Comparison of ENCODE assay signal across 15 cellular contexts in the genomic region with DNA sequence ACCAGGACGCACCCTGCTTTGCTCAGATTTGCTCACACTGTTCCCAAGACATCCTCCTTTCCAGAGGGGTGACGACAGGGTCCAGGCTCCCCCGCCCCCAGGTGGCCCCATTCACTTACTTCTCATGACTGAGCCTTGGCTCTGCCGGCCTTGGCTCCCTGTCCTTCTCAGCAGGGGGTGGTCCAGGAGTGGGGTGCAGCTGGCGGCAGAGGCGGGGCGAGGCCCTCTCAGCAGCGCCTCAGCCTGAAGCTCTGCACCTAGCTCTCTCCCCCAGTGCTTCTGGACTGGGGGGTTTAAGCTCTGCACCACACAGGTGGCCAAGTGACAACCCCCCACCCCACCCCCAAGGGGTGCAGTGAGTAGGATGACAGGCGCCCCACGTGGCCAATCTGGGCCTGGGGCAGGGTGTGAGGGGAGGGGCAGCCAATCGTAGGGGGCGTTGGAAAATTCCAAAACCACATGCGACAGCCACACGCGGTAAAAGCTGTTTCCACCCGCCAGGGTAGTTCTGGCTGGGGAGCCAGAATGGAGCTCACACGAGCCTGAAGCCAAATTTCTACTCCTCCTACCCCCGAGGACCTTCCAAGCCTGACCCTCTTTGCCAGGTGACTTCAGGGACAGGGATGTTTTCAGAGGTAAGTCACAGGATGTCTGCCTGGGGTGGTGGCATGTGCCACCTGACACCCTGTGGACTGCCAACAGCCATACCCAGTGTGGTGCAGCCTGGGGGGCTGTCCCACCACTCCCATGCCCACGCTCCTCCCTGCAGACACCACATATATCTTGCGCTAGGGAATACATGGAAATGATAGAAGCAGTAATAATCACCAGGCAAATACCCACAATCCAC. TPM values are rescaled to one million over a fixed set of nuclear protein-coding genes. Genes with fewer than 3 reads are reported as not detected.
DNase-seq lines count a peak whose midpoint lies in the region; ATAC-seq and TF ChIP-seq lines count a peak whose summit lies in the region.
"Had no signal": no experiment of that assay in that cellular context is flagged by ENCODE, and none has a peak within 500 bp of the region (broad histone marks: within the 10 kb centered on the region; RNA-seq: fewer than 3 reads in every experiment).

No MANE protein-coding gene starts in this region.

- POLR2A ChIA-PET in activated CD4-positive, alpha-beta T cell treated with anti-CD3 and anti-CD28 coated beads, Interleukin-2, amount 10 ng/mL, durations not matched to agents 7 days and 5 days (lab: Charles Lee) = no interaction called here

- peak overlapping the region in 1 of 5 donors; percentile 22 for H3K9ac ChIP-seq in subcutaneous abdominal adipose tissue (ENCODE audit: low read length in 5 of 5)
- H3K9ac ChIP-seq: KMS-11 had no signal

- DNase-seq in activated effector memory CD4-positive, alpha-beta T cell treated with anti-CD3 and anti-CD28 coated beads, Interleukin-2, amount 50 U/mL, for 16 hours = peak; percentile 83
- no peak for DNase-seq in activated effector memory CD4-positive, alpha-beta T cell treated with Interleukin-2 at 50 U/mL for 16 hours
- DNase-seq in activated CD4-positive, alpha-beta T cell treated with anti-CD3 and anti-CD28 coated beads, Interleukin-2, amount 10 ng/mL, durations not matched to agents 7 days and 5 days = no peak
- DNase-seq in effector memory CD8-positive, alpha-beta T cell = peak in 2 of 3 experiments; percentile 32 to 41
- DNase-seq in natural killer cell treated with Interleukin-12 subunit alpha and Interleukin-12 subunit beta and Interleukin-15 and Interleukin-18, amount 100 ng/mL, for 72 hours (ENCODE audit: low spot score) = no peak
- no peak for DNase-seq in NCI-H2029 treated with DMSO at 0.1 percent for 48 hours (lab: John Stamatoyannopoulos, UW)
- DNase-seq: DMS153, NCI-H2107, T1000 had no signal

- H3K27me3 Mint-ChIP-seq in activated CD4-positive, alpha-beta T cell treated with anti-CD3 and anti-CD28 coated beads, Interleukin-2, amount 10 ng/mL, durations not matched to agents 7 days and 5 days = no peaks in the 10 kb centered on the region
- H3K27me3 Mint-ChIP-seq in effector memory CD8-positive, alpha-beta T cell = no peaks in the 10 kb centered on the region
- peaks cover 0 to 7% of the 10 kb centered on the region in 2 donors for H3K27me3 Mint-ChIP-seq in natural killer cell treated with Interleukin-12 subunit alpha and Interleukin-12 subunit beta and Interleukin-15 and Interleukin-18, amount 100 ng/mL, for 72 hours

- CTCF ChIA-PET in activated CD4-positive, alpha-beta T cell treated with anti-CD3 and anti-CD28 coated beads, Interleukin-2, amount 10 ng/mL, durations not matched to agents 7 days and 5 days (lab: Charles Lee) = interaction anchor here (3.7 kb wide), 1 partner anchor 11 kb away, joined by 18 read pairs; no protein-coding TSS in a partner anchor

- H3K4me1 Mint-ChIP-seq in activated CD4-positive, alpha-beta T cell treated with anti-CD3 and anti-CD28 coated beads, Interleukin-2, amount 10 ng/mL, durations not matched to agents 7 days and 5 days = peaks cover 66% of the 10 kb centered on the region
- H3K4me1 Mint-ChIP-seq in effector memory CD8-positive, alpha-beta T cell (ENCODE audit: low read depth in 2 of 2) = peaks cover 43 to 57% of the 10 kb centered on the region in 2 donors
- peaks cover 30% of the 10 kb centered on the region in 2 donors for H3K4me1 Mint-ChIP-seq in natural killer cell treated with Interleukin-12 subunit alpha and Interleukin-12 subunit beta and Interleukin-15 and Interleukin-18, amount 100 ng/mL, for 72 hours (ENCODE audit: low read depth in 2 of 2)

- peak overlapping the region; percentile 84 for H3K27ac Mint-ChIP-seq in activated CD4-positive, alpha-beta T cell treated with anti-CD3 and anti-CD28 coated beads, Interleukin-2, amount 10 ng/mL, durations not matched to agents 7 days and 5 days
- H3K27ac Mint-ChIP-seq in effector memory CD8-positive, alpha-beta T cell = peak overlapping the region; percentile 52 to 91
- H3K27ac Mint-ChIP-seq in natural killer cell treated with Interleukin-12 subunit alpha and Interleukin-12 subunit beta and Interleukin-15 and Interleukin-18, amount 100 ng/mL, for 72 hours = no peak overlapping the region
- H3K27ac Mint-ChIP-seq: memory B cell had no signal

- H3K27ac ChIP-seq in subcutaneous abdominal adipose tissue (ENCODE audit: low read depth, low read length) = peak overlapping the region; percentile 41
- H3K27ac ChIP-seq: heart left ventricle, KMS-11 had no signal

- no peak overlapping the region for H3K4me3 ChIP-seq in subcutaneous abdominal adipose tissue (ENCODE audit: low read depth in 1 of 5, low read length in 5 of 5)
- H3K4me3 ChIP-seq: heart left ventricle had no signal

- H3K27me3 ChIP-seq in subcutaneous abdominal adipose tissue (ENCODE audit: control insufficient read depth in 5 of 5, insufficient read depth in 4 of 5, low read length in 5 of 5) = peaks cover 0 to 3% (median 0%) of the 10 kb centered on the region in 5 donors
- H3K27me3 ChIP-seq: heart left ventricle had no signal

- peak; percentile 36 for ATAC-seq in effector memory CD8-positive, alpha-beta T cell (replicated peaks)
- no peak for ATAC-seq in GM18505 (IDR thresholded peaks at IDR 0.05; ENCODE audit: unreplicated experiment)
- no peak for ATAC-seq in natural killer cell treated with Interleukin-12 subunit alpha and Interleukin-12 subunit beta and Interleukin-15 and Interleukin-18, amount 100 ng/mL, for 72 hours
- ATAC-seq: heart left ventricle had no signal

- no peaks in the 10 kb centered on the region for H3K36me3 ChIP-seq in subcutaneous abdominal adipose tissue (ENCODE audit: control insufficient read depth in 5 of 5, insufficient read depth in 5 of 5, low read length in 5 of 5)
- H3K36me3 ChIP-seq: heart left ventricle had no signal

- no peaks in the 10 kb centered on the region for H3K9me3 ChIP-seq in subcutaneous abdominal adipose tissue (ENCODE audit: control insufficient read depth in 5 of 5, low read length in 5 of 5)
- H3K9me3 ChIP-seq: heart left ventricle had no signal

- no peaks in the 10 kb centered on the region for H3K36me3 Mint-ChIP-seq in activated CD4-positive, alpha-beta T cell treated with anti-CD3 and anti-CD28 coated beads, Interleukin-2, amount 10 ng/mL, durations not matched to agents 7 days and 5 days (ENCODE audit: low read depth)
- peaks cover 32% of the 10 kb centered on the region for H3K36me3 Mint-ChIP-seq in effector memory CD8-positive, alpha-beta T cell (ENCODE audit: insufficient read depth)
- no peaks in the 10 kb centered on the region for H3K36me3 Mint-ChIP-seq in natural killer cell treated with Interleukin-12 subunit alpha and Interleukin-12 subunit beta and Interleukin-15 and Interleukin-18, amount 100 ng/mL, for 72 hours
- H3K36me3 Mint-ChIP-seq: memory B cell had no signal

- H3K4me3 Mint-ChIP-seq in activated CD4-positive, alpha-beta T cell treated with anti-CD3 and anti-CD28 coated beads, Interleukin-2, amount 10 ng/mL, durations not matched to agents 7 days and 5 days = peak overlapping the region; percentile 65
- H3K4me3 Mint-ChIP-seq in effector memory CD8-positive, alpha-beta T cell = peak overlapping the region; percentile 74 to 89
- no peak overlapping the region for H3K4me3 Mint-ChIP-seq in natural killer cell treated with Interleukin-12 subunit alpha and Interleukin-12 subunit beta and Interleukin-15 and Interleukin-18, amount 100 ng/mL, for 72 hours
- H3K4me3 Mint-ChIP-seq: memory B cell had no signal

- peaks cover 0 to 54% (median 23%) of the 10 kb centered on the region in 5 donors for H3K4me1 ChIP-seq in subcutaneous abdominal adipose tissue (ENCODE audit: control insufficient read depth in 5 of 5, insufficient read depth in 5 of 5, low read length in 5 of 5)

- no peaks in the 10 kb centered on the region for H3K9me3 Mint-ChIP-seq in activated CD4-positive, alpha-beta T cell treated with anti-CD3 and anti-CD28 coated beads, Interleukin-2, amount 10 ng/mL, durations not matched to agents 7 days and 5 days
- H3K9me3 Mint-ChIP-seq in effector memory CD8-positive, alpha-beta T cell = no peaks in the 10 kb centered on the region
- H3K9me3 Mint-ChIP-seq in natural killer cell treated with Interleukin-12 subunit alpha and Interleukin-12 subunit beta and Interleukin-15 and Interleukin-18, amount 100 ng/mL, for 72 hours = no peaks in the 10 kb centered on the region
- H3K9me3 Mint-ChIP-seq: memory B cell had no signal

- TF ChIP-seq POLR2A in GM18505 (IDR thresholded peaks at IDR 0.05; ENCODE audit: borderline replicate concordance, extremely low read depth, insufficient read depth, insufficient read length) = no peak

RNA-seq across cellular contexts. Expression of a gene that starts 5.6 kb away (rescaled TPM):
- total RNA-seq in activated CD4-positive, alpha-beta T cell treated with anti-CD3 and anti-CD28 coated beads, Interleukin-2, amount 10 ng/mL, durations not matched to agents 7 days and 5 days = 1 to 10 TPM; 7.3 to 7.5 TPM
- total RNA-seq in natural killer cell treated with Interleukin-12 subunit alpha and Interleukin-12 subunit beta and Interleukin-15 and Interleukin-18, amount 100 ng/mL, for 72 hours = 1 to 10 TPM in 1 of 2 donors, under 1 TPM in 1; 0.17 to 1.3 TPM

RNA-seq across cellular contexts. Expression of a gene that starts 13.6 kb away (rescaled TPM):
- 1 to 10 TPM in 1 of 2 experiments, under 1 TPM in 1; 0.89 to 1.1 TPM for total RNA-seq in activated CD4-positive, alpha-beta T cell treated with anti-CD3 and anti-CD28 coated beads, Interleukin-2, amount 10 ng/mL, durations not matched to agents 7 days and 5 days
- 1 to 10 TPM in 1 of 2 donors, not detected in 1; 1.5 TPM for total RNA-seq in natural killer cell treated with Interleukin-12 subunit alpha and Interleukin-12 subunit beta and Interleukin-15 and Interleukin-18, amount 100 ng/mL, for 72 hours
- total RNA-seq: temporal lobe had no signal

RNA-seq across cellular contexts. Expression of a gene that starts 20.8 kb away (rescaled TPM):
- under 1 TPM; 0.35 to 0.50 TPM for total RNA-seq in activated CD4-positive, alpha-beta T cell treated with anti-CD3 and anti-CD28 coated beads, Interleukin-2, amount 10 ng/mL, durations not matched to agents 7 days and 5 days
- total RNA-seq in natural killer cell treated with Interleukin-12 subunit alpha and Interleukin-12 subunit beta and Interleukin-15 and Interleukin-18, amount 100 ng/mL, for 72 hours = not detected
- total RNA-seq: temporal lobe had no signal

RNA-seq across cellular contexts. Expression of a gene that starts 27.5 kb away (rescaled TPM):
- not detected for total RNA-seq in activated CD4-positive, alpha-beta T cell treated with anti-CD3 and anti-CD28 coated beads, Interleukin-2, amount 10 ng/mL, durations not matched to agents 7 days and 5 days
- not detected for total RNA-seq in natural killer cell treated with Interleukin-12 subunit alpha and Interleukin-12 subunit beta and Interleukin-15 and Interleukin-18, amount 100 ng/mL, for 72 hours
- total RNA-seq: temporal lobe had no signal

RNA-seq across cellular contexts. Expression of a gene that starts 35.7 kb away (rescaled TPM):
- 10 to 100 TPM; 14.6 to 17.3 TPM for total RNA-seq in activated CD4-positive, alpha-beta T cell treated with anti-CD3 and anti-CD28 coated beads, Interleukin-2, amount 10 ng/mL, durations not matched to agents 7 days and 5 days
- 10 to 100 TPM; 13.5 to 14.0 TPM for total RNA-seq in natural killer cell treated with Interleukin-12 subunit alpha and Interleukin-12 subunit beta and Interleukin-15 and Interleukin-18, amount 100 ng/mL, for 72 hours

Comparison
In these comparisons a context has a peak if more than half of its experiments do, and no peak if none do; other contexts are left out.
1. DNase-seq: peak in activated effector memory CD4-positive, alpha-beta T cell treated with anti-CD3 and anti-CD28 coated beads, Interleukin-2, amount 50 U/mL, for 16 hours (single experiment) and effector memory CD8-positive, alpha-beta T cell (2 of 3); none in activated effector memory CD4-positive, alpha-beta T cell treated with Interleukin-2 at 50 U/mL for 16 hours (single experiment), activated CD4-positive, alpha-beta T cell treated with anti-CD3 and anti-CD28 coated beads, Interleukin-2, amount 10 ng/mL, durations not matched to agents 7 days and 5 days (single experiment), natural killer cell treated with Interleukin-12 subunit alpha and Interleukin-12 subunit beta and Interleukin-15 and Interleukin-18, amount 100 ng/mL, for 72 hours (single experiment) and NCI-H2029 treated with DMSO at 0.1 percent for 48 hours (single experiment).
2. H3K27ac Mint-ChIP-seq: peak in activated CD4-positive, alpha-beta T cell treated with anti-CD3 and anti-CD28 coated beads, Interleukin-2, amount 10 ng/mL, durations not matched to agents 7 days and 5 days (single experiment) and effector memory CD8-positive, alpha-beta T cell (2 of 2); none in natural killer cell treated with Interleukin-12 subunit alpha and Interleukin-12 subunit beta and Interleukin-15 and Interleukin-18, amount 100 ng/mL, for 72 hours (0 of 2).